In genomic region chr11:27404427-27404826, GRCh38 we compare ENCODE assay signal across 29 cellular contexts.
"Had no signal": no experiment of that assay in that cellular context is flagged by ENCODE, and none has a peak within 500 bp of the region (broad histone marks: within the 10 kb centered on the region; RNA-seq: fewer than 3 reads in every experiment).

No MANE protein-coding gene starts in this region.

- H3K27me3 Mint-ChIP-seq: activated CD4-positive, alpha-beta T cell treated with anti-CD3 and anti-CD28 coated beads, Interleukin-2, amount 10 ng/mL, durations not matched to agents 7 days and 5 days; activated T-cell treated with anti-CD3 and anti-CD28 coated beads, Interleukin-2, amount 50 U/mL, for 24 hours; dendritic cell treated with granulocyte-macrophage colony-stimulating factor and Interleukin-4, amounts not matched to agents 40 ng/mL and 50 ng/mL, for 4 days; stimulated activated naive CD8-positive, alpha-beta T cell treated with anti-CD3 and anti-CD28 coated beads, Interleukin-15, Interleukin-2, amounts not matched to agents 100 ng/mL and 50 ng/mL, for 24 hours had no signal

- H3K4me1 Mint-ChIP-seq: activated CD4-positive, alpha-beta memory T cell treated with anti-CD3 and anti-CD28 coated beads, Interleukin-2, amount 10 ng/mL, durations not matched to agents 7 days and 5 days; activated CD4-positive, alpha-beta T cell treated with anti-CD3 and anti-CD28 coated beads, Interleukin-2, amount 10 ng/mL, durations not matched to agents 7 days and 5 days; central memory CD8-positive, alpha-beta T cell; stimulated activated effector memory CD8-positive, alpha-beta T cell treated with anti-CD3 and anti-CD28 coated beads, Interleukin-12 subunit alpha, Interleukin-12 subunit beta, amount 100 ng/mL, for 72 hours had no signal

- H3K27me3 ChIP-seq: brain microvascular endothelial cell, heart right ventricle, neutrophil, sigmoid colon, thyroid gland had no signal

- H3K27ac Mint-ChIP-seq: activated CD4-positive, alpha-beta memory T cell treated with anti-CD3 and anti-CD28 coated beads, Interleukin-2, amount 10 ng/mL, durations not matched to agents 7 days and 5 days; activated CD4-positive, alpha-beta T cell treated with anti-CD3 and anti-CD28 coated beads, Interleukin-2, amount 10 ng/mL, durations not matched to agents 7 days and 5 days; activated T-cell treated with anti-CD3 and anti-CD28 coated beads, Interleukin-2, amount 50 U/mL, for 24 hours; dendritic cell treated with granulocyte-macrophage colony-stimulating factor and Interleukin-4, amounts not matched to agents 40 ng/mL and 50 ng/mL, for 4 days; endodermal cell; nephron; stimulated activated effector memory CD8-positive, alpha-beta T cell treated with anti-CD3 and anti-CD28 coated beads, Interleukin-12 subunit alpha, Interleukin-12 subunit beta, amount 100 ng/mL, for 72 hours; stimulated activated naive CD8-positive, alpha-beta T cell treated with anti-CD3 and anti-CD28 coated beads, Interleukin-15, Interleukin-2, amounts not matched to agents 100 ng/mL and 50 ng/mL, for 24 hours; T-helper 1 cell treated with Interleukin-12 subunit alpha and Interleukin-12 subunit beta and Interleukin-4 antibody, amounts not matched to agents 30 μg/mL and 1 μg/mL, for 36 hours had no signal

- H3K9me3 Mint-ChIP-seq: activated CD4-positive, alpha-beta memory T cell treated with anti-CD3 and anti-CD28 coated beads, Interleukin-2, amount 10 ng/mL, durations not matched to agents 7 days and 5 days; activated CD4-positive, alpha-beta T cell treated with anti-CD3 and anti-CD28 coated beads, Interleukin-2, amount 10 ng/mL, durations not matched to agents 7 days and 5 days; activated T-cell treated with anti-CD3 and anti-CD28 coated beads, Interleukin-2, amount 50 U/mL, for 24 hours; central memory CD8-positive, alpha-beta T cell; dendritic cell treated with granulocyte-macrophage colony-stimulating factor and Interleukin-4, amounts not matched to agents 40 ng/mL and 50 ng/mL, for 4 days; endodermal cell; nephron; stimulated activated effector memory CD8-positive, alpha-beta T cell treated with anti-CD3 and anti-CD28 coated beads, Interleukin-12 subunit alpha, Interleukin-12 subunit beta, amount 100 ng/mL, for 72 hours; stimulated activated naive CD8-positive, alpha-beta T cell treated with anti-CD3 and anti-CD28 coated beads, Interleukin-15, Interleukin-2, amounts not matched to agents 100 ng/mL and 50 ng/mL, for 24 hours; T-helper 1 cell treated with Interleukin-12 subunit alpha and Interleukin-12 subunit beta and Interleukin-4 antibody, amounts not matched to agents 30 μg/mL and 1 μg/mL, for 36 hours had no signal

- H3K36me3 ChIP-seq: brain microvascular endothelial cell, heart right ventricle, neutrophil, sigmoid colon, thyroid gland, WERI-Rb-1 had no signal

- DNase-seq: activated CD4-positive, alpha-beta memory T cell treated with anti-CD3 and anti-CD28 coated beads, Interleukin-2, amount 10 ng/mL, durations not matched to agents 7 days and 5 days; activated CD4-positive, alpha-beta T cell treated with anti-CD3 and anti-CD28 coated beads for 1 hour; activated CD4-positive, alpha-beta T cell treated with anti-CD3 and anti-CD28 coated beads, Interleukin-2, amount 10 ng/mL, durations not matched to agents 7 days and 5 days; activated CD8-positive, alpha-beta memory T cell treated with anti-CD3 and anti-CD28 coated beads, Interleukin-2, amount 50 U/mL, for 48 hours; activated gamma-delta T cell treated with Interleukin-2 at 50 U/mL for 16 hours; activated naive CD4-positive, alpha-beta T cell treated with anti-CD3 and anti-CD28 coated beads, Interleukin-2, amount 50 U/mL, for 16 hours; activated T-cell treated with anti-CD3 and anti-CD28 coated beads, Interleukin-2, amount 50 U/mL, for 24 hours; amniotic stem cell; brain microvascular endothelial cell; endodermal cell; foreskin fibroblast; heart right ventricle; left ventricle myocardium superior; mammary epithelial cell; sigmoid colon; small intestine; stimulated activated CD4-positive, alpha-beta T cell treated with anti-CD3 and anti-CD28 coated beads, Interleukin-4, amount 100 ng/mL, for 24 hours; SW 1271; T-helper 9 cell; WERI-Rb-1 had no signal

- ATAC-seq: esophagus mucosa; heart right ventricle; stimulated activated effector memory CD8-positive, alpha-beta T cell treated with anti-CD3 and anti-CD28 coated beads, Interleukin-12 subunit alpha, Interleukin-12 subunit beta, amount 100 ng/mL, for 72 hours had no signal

- H3K36me3 Mint-ChIP-seq: stimulated activated effector memory CD8-positive, alpha-beta T cell treated with anti-CD3 and anti-CD28 coated beads, Interleukin-12 subunit alpha, Interleukin-12 subunit beta, amount 100 ng/mL, for 72 hours had no signal

- H3K4me3 ChIP-seq: heart right ventricle, sigmoid colon, thyroid gland had no signal

- H3K9me3 ChIP-seq: heart right ventricle, neutrophil, sigmoid colon, thyroid gland had no signal

- H3K27ac ChIP-seq: brain microvascular endothelial cell, neutrophil, sigmoid colon, thyroid gland, WERI-Rb-1 had no signal

- H3K4me3 Mint-ChIP-seq: activated CD4-positive, alpha-beta memory T cell treated with anti-CD3 and anti-CD28 coated beads, Interleukin-2, amount 10 ng/mL, durations not matched to agents 7 days and 5 days; activated CD4-positive, alpha-beta T cell treated with anti-CD3 and anti-CD28 coated beads, Interleukin-2, amount 10 ng/mL, durations not matched to agents 7 days and 5 days; activated T-cell treated with anti-CD3 and anti-CD28 coated beads, Interleukin-2, amount 50 U/mL, for 24 hours; central memory CD8-positive, alpha-beta T cell; dendritic cell treated with granulocyte-macrophage colony-stimulating factor and Interleukin-4, amounts not matched to agents 40 ng/mL and 50 ng/mL, for 4 days; endodermal cell; nephron; stimulated activated effector memory CD8-positive, alpha-beta T cell treated with anti-CD3 and anti-CD28 coated beads, Interleukin-12 subunit alpha, Interleukin-12 subunit beta, amount 100 ng/mL, for 72 hours; stimulated activated naive CD8-positive, alpha-beta T cell treated with anti-CD3 and anti-CD28 coated beads, Interleukin-15, Interleukin-2, amounts not matched to agents 100 ng/mL and 50 ng/mL, for 24 hours; T-helper 1 cell treated with Interleukin-12 subunit alpha and Interleukin-12 subunit beta and Interleukin-4 antibody, amounts not matched to agents 30 μg/mL and 1 μg/mL, for 36 hours had no signal
